8 cellular contexts compared by ENCODE assay signal in the genomic region with DNA sequence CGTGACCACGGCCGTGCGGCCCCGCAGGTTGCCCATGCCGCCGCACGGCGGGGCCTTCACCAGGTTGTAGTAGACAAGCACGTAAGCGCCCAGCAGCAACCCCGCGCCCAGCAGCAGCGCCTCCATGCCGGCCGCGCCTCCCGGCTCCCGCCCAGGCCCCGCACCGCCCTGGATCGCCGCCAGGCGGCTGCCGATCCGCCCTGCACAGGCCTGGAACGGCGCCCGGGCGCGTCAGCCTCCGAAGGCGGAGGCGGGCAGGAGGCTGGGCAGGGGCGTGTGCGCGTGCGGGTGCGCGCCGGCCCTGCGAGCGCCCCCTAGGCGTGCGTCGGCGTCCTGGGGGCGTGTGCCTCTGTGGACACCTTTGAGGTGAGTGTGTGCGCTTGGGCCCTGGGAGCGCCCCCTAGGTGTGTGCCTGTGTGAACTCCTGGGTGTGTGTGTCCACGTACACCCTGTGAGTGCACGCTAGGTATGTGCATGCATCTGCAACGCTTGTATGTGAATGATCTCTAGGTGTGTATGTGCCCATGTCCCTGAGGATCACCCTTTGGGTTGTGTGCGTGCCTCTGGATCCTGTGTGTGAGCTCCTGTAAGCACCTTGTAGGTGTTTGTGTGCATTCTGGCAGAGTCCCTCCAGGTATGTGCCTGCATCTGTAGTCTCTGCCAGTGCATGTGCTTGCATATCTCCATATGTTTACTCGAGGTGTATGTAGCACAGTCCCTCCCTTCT. TPM values are rescaled to one million over a fixed set of nuclear protein-coding genes. Genes with fewer than 3 reads are reported as not detected.
DNase-seq lines count a peak whose midpoint lies in the region; ATAC-seq, FAIRE-seq and TF ChIP-seq lines count a peak whose summit lies in the region.

Gene DHRS13 (minus strand): TSS at position 261 of the 727 bp plus-strand sequence. CDS start 135 bp downstream, at position 126.

- H3K4me3 ChIP-seq in GM12865 (ENCODE audit: low read depth, low read length) (peak within 1 kb of the TSS; percentile 74), SU-DHL-6 (ENCODE audit: insufficient read depth, low read length, poor library complexity, severe bottlenecking) (peak within 1 kb of the TSS; percentile 68), pancreas (peak within 1 kb of the TSS; percentile 51 to 84 (median 65)), tibial nerve (peak within 1 kb of the TSS; percentile 62 to 92 (median 80))

- H3K27ac ChIP-seq in SU-DHL-6 (ENCODE audit: low read depth, low read length) (peak within 1 kb of the TSS; percentile 79), pancreas (peak within 1 kb of the TSS; percentile 36 to 83 (median 72)), tibial nerve (peak within 1 kb of the TSS; percentile 52 to 87 (median 77))

- peak within 1 kb of the TSS; percentile 90 for H3K4me3 Mint-ChIP-seq in activated naive CD8-positive, alpha-beta T cell treated with anti-CD3 and anti-CD28 coated beads, Interleukin-2, amount 10 ng/mL, durations not matched to agents 7 days and 5 days

- no peaks in the 10 kb centered on the region for H3K27me3 Mint-ChIP-seq in activated naive CD8-positive, alpha-beta T cell treated with anti-CD3 and anti-CD28 coated beads, Interleukin-2, amount 10 ng/mL, durations not matched to agents 7 days and 5 days

- POLR2A ChIA-PET in activated naive CD8-positive, alpha-beta T cell treated with anti-CD3 and anti-CD28 coated beads, Interleukin-2, amount 10 ng/mL, durations not matched to agents 7 days and 5 days (lab: Charles Lee): interaction anchor here (0.5 to 3.1 kb wide), 9 partner anchors 10 to 192 kb away, joined by 3 to 21 read pairs (median 10); partner anchors contain the start of genes FAM222B, PHF12, PROCA1 and TLCD1

- H4K20me1 ChIP-seq in SU-DHL-6 (ENCODE audit: low read depth, low read length): no peaks in the 10 kb centered on the region

- H3K79me2 ChIP-seq in SU-DHL-6 (ENCODE audit: insufficient read depth, low read length): peaks cover 21% of the 10 kb centered on the region

- H3K36me3 Mint-ChIP-seq in activated naive CD8-positive, alpha-beta T cell treated with anti-CD3 and anti-CD28 coated beads, Interleukin-2, amount 10 ng/mL, durations not matched to agents 7 days and 5 days: peaks cover 28% of the 10 kb centered on the region

- DNase-seq in GM12865 (ENCODE audit: low read depth): peak; percentile 98
- DNase-seq in NCI-H1105 (lab: John Stamatoyannopoulos, UW): peak; percentile 87
- DNase-seq in activated naive CD8-positive, alpha-beta T cell treated with anti-CD3 and anti-CD28 coated beads, Interleukin-2, amount 10 ng/mL, durations not matched to agents 7 days and 5 days: peak; percentile 99
- peak; percentile 96 for DNase-seq in Right ventricle myocardium inferior (ENCODE audit: missing footprints)
- peak; percentile 84 to 99 (median 96) for DNase-seq in pancreas
- DNase-seq in tibial nerve (ENCODE audit: low spot score in 2 of 2): peak; percentile 62 to 70

- WGBS in pancreas, 2 donors: 0 to 1% methylated on average over 41 to 55 of the region's 55 CpGs
- 3 to 11% methylated on average over 3 to 4 of the region's 55 CpGs for WGBS in tibial nerve, 2 donors

- H3K9me3 ChIP-seq in SU-DHL-6 (ENCODE audit: insufficient read depth, low read length) (no peaks in the 10 kb centered on the region), pancreas (no peaks in the 10 kb centered on the region), tibial nerve (no peaks in the 10 kb centered on the region)

- TF ChIP-seq CTCF in GM12865 (IDR thresholded peaks at IDR 0.05; ENCODE audit: insufficient read depth, low read depth, low read length, missing control alignments): peak; percentile 88
- peak; percentile 98 for TF ChIP-seq CTCF in SU-DHL-6 (IDR thresholded peaks at IDR 0.05; ENCODE audit: insufficient read depth, low read length, poor library complexity, severe bottlenecking)
- TF ChIP-seq CTCF in pancreas (IDR thresholded peaks at IDR 0.05): peak; percentile 84 to 96 (median 90)
- peak; percentile 88 to 93 (median 91) for TF ChIP-seq CTCF in tibial nerve (IDR thresholded peaks at IDR 0.05)

- peak within 1 kb of the TSS; percentile 88 for H3K27ac Mint-ChIP-seq in activated naive CD8-positive, alpha-beta T cell treated with anti-CD3 and anti-CD28 coated beads, Interleukin-2, amount 10 ng/mL, durations not matched to agents 7 days and 5 days

- H2AFZ ChIP-seq in SU-DHL-6 (ENCODE audit: low read depth, low read length, severe bottlenecking): peak within 1 kb of the TSS; percentile 53

- H3K27me3 ChIP-seq in SU-DHL-6 (ENCODE audit: low read length) (no peaks in the 10 kb centered on the region), pancreas (no peaks in the 10 kb centered on the region), tibial nerve (no peaks in the 10 kb centered on the region)

- H3F3A ChIP-seq in SU-DHL-6 (ENCODE audit: insufficient read depth): peaks cover 35% of the 10 kb centered on the region

- intact Hi-C loops in Right ventricle myocardium inferior (cut with DNase I) (loop anchor here (5.0 kb wide), 1 partner anchor 176 kb away; the partner anchor contains the start of genes NEK8 and TLCD1), pancreas (cut with DNase I) (loop anchor here in 1 of 3 donors (10.0 kb wide), 1 partner anchor 138 kb away; no protein-coding TSS in a partner anchor)

- peak within 1 kb of the TSS; percentile 85 for H3K9ac ChIP-seq in SU-DHL-6 (ENCODE audit: low read length)

- TF ChIP-seq EP300 in tibial nerve (IDR thresholded peaks at IDR 0.05): peak in 1 of 2 donors; percentile 22

- H3K36me3 ChIP-seq in SU-DHL-6 (ENCODE audit: low read length) (no peaks in the 10 kb centered on the region), pancreas (peaks cover 0 to 13% (median 11%) of the 10 kb centered on the region in 3 donors), tibial nerve (peaks cover 0 to 25% (median 0%) of the 10 kb centered on the region in 3 donors)

- peaks cover 38% of the 10 kb centered on the region for H3K4me1 Mint-ChIP-seq in activated naive CD8-positive, alpha-beta T cell treated with anti-CD3 and anti-CD28 coated beads, Interleukin-2, amount 10 ng/mL, durations not matched to agents 7 days and 5 days

- H3K9me3 Mint-ChIP-seq in activated naive CD8-positive, alpha-beta T cell treated with anti-CD3 and anti-CD28 coated beads, Interleukin-2, amount 10 ng/mL, durations not matched to agents 7 days and 5 days: no peaks in the 10 kb centered on the region

- no peaks in the 10 kb centered on the region for H3K9me2 ChIP-seq in SU-DHL-6 (replicated peaks; ENCODE audit: insufficient read depth, low read length)

- peak within 1 kb of the TSS; percentile 70 for H3K4me2 ChIP-seq in SU-DHL-6 (ENCODE audit: low read depth, low read length, poor library complexity, severe bottlenecking)

- H3K4me1 ChIP-seq in pancreas (peaks cover 6 to 13% (median 12%) of the 10 kb centered on the region in 3 donors), tibial nerve (peaks cover 0 to 51% (median 12%) of the 10 kb centered on the region in 4 donors)

- no peak for FAIRE-seq in pancreas (lab: Jason Lieb, UNC)

- peak in 1 of 2 donors; percentile 34 for TF ChIP-seq POLR2A in tibial nerve (IDR thresholded peaks at IDR 0.05)

- peak; percentile 86 for ATAC-seq in HG02642 (IDR thresholded peaks at IDR 0.05; ENCODE audit: poor library complexity, unreplicated experiment)
- ATAC-seq in activated naive CD8-positive, alpha-beta T cell treated with anti-CD3 and anti-CD28 coated beads, Interleukin-2, amount 10 ng/mL, durations not matched to agents 7 days and 5 days (ENCODE audit: low read depth): peak; percentile 95
- ATAC-seq in Right ventricle myocardium inferior: peak; percentile 90
- peak; percentile 94 to 96 (median 94) for ATAC-seq in pancreas

RNA-seq across cellular contexts. Expression of gene DHRS13, which starts in this region (rescaled TPM):
- total RNA-seq in activated naive CD8-positive, alpha-beta T cell treated with anti-CD3 and anti-CD28 coated beads, Interleukin-2, amount 10 ng/mL, durations not matched to agents 7 days and 5 days: 10 to 100 TPM; 31.6 to 32.0 TPM
- total RNA-seq in Right ventricle myocardium inferior (3.0 TPM), pancreas (1 to 10 TPM; 2.6 to 6.1 (median 4.5) TPM), tibial nerve (10 to 100 TPM in 1 of 4 donors, 1 to 10 TPM in 3; 2.4 to 21.9 (median 8.8) TPM)
- polyA plus RNA-seq in pancreas: 1 to 10 TPM; 8.6 to 9.8 TPM

Comparison
In these comparisons a context has a peak if more than half of its experiments do, and no peak if none do; other contexts are left out.
1. Peak in every context shown above with its lines: DNase-seq, ATAC-seq, H3K4me3 ChIP-seq and H3K27ac ChIP-seq.